In genomic region chr7:155198901-155199845, GRCh38 we compare ENCODE assay signal across 10 cellular contexts.
DNase-seq lines count a peak whose midpoint lies in the region; ATAC-seq and TF ChIP-seq lines count a peak whose summit lies in the region.
"Had no signal": no experiment of that assay in that cellular context is flagged by ENCODE, and none has a peak within 500 bp of the region (broad histone marks: within the 10 kb centered on the region; RNA-seq: fewer than 3 reads in every experiment).

No MANE protein-coding gene starts in this region.

- H3K9me3 ChIP-seq in transverse colon = peaks cover 5 to 17% of the 10 kb centered on the region in 2 donors
- no peaks in the 10 kb centered on the region for H3K9me3 ChIP-seq in thyroid gland

- H3K27ac ChIP-seq in transverse colon (no peak overlapping the region), thyroid gland (no peak overlapping the region)

- TF ChIP-seq EP300 in transverse colon (IDR thresholded peaks at IDR 0.05; ENCODE audit: low read depth) = no peak

- peak overlapping the region; percentile 77 for H3K27ac Mint-ChIP-seq in activated CD4-positive, alpha-beta memory T cell treated with anti-CD3 and anti-CD28 coated beads for 36 hours
- H3K27ac Mint-ChIP-seq: memory B cell had no signal

- no peaks in the 10 kb centered on the region for H3K27me3 Mint-ChIP-seq in activated CD4-positive, alpha-beta memory T cell treated with anti-CD3 and anti-CD28 coated beads for 36 hours
- H3K27me3 Mint-ChIP-seq: memory B cell had no signal

- H3K36me3 Mint-ChIP-seq in activated CD4-positive, alpha-beta memory T cell treated with anti-CD3 and anti-CD28 coated beads for 36 hours = peaks cover 7% of the 10 kb centered on the region
- H3K36me3 Mint-ChIP-seq: memory B cell had no signal

- 40 to 72% methylated on average over 2 to 13 of the region's 13 CpGs for WGBS in transverse colon (ENCODE audit: low coverage in 1 of 2), 2 donors
- 70 to 82% methylated on average over 9 to 13 of the region's 13 CpGs for WGBS in thyroid gland, 2 donors

- H3K36me3 ChIP-seq in transverse colon = no peaks in the 10 kb centered on the region
- H3K36me3 ChIP-seq in thyroid gland = no peaks in the 10 kb centered on the region

- H3K4me1 ChIP-seq in transverse colon = no peaks in the 10 kb centered on the region
- H3K4me1 ChIP-seq in thyroid gland = no peaks in the 10 kb centered on the region

- H3K4me3 ChIP-seq in transverse colon (no peak overlapping the region), thyroid gland (replicated peaks in 1 of 3) (no peak overlapping the region)

- POLR2A ChIA-PET in activated CD4-positive, alpha-beta memory T cell treated with anti-CD3 and anti-CD28 coated beads for 36 hours (lab: Charles Lee) = interaction anchor here (1.0 to 1.3 kb wide), 3 partner anchors 9 to 100 kb away, joined by 3 to 7 read pairs (median 5); partner anchors contain the start of gene INSIG1

- peak; percentile 82 for DNase-seq in activated CD4-positive, alpha-beta memory T cell treated with anti-CD3 and anti-CD28 coated beads for 36 hours
- DNase-seq in renal cortical epithelial cell (ENCODE audit: low read depth) (peak; percentile 97), occipital lobe (lab: John Stamatoyannopoulos, UW) (no peak), amygdala (lab: John Stamatoyannopoulos, UW) (no peak), transverse colon (no peak), thyroid gland (no peak)
- DNase-seq: H7 had no signal

- TF ChIP-seq POLR2A in transverse colon (IDR thresholded peaks at IDR 0.05) (no peak), thyroid gland (IDR thresholded peaks at IDR 0.05) (no peak)

- intact Hi-C loops in activated CD4-positive, alpha-beta memory T cell treated with anti-CD3 and anti-CD28 coated beads for 36 hours (cut with micrococcal nuclease) = no loop called here
- intact Hi-C loops in transverse colon (cut with DNase I; ENCODE audit: low total_unique reads) = no loop called here
- intact Hi-C loops in thyroid gland (cut with DNase I) = no loop called here

- peaks cover 33% of the 10 kb centered on the region for H3K4me1 Mint-ChIP-seq in activated CD4-positive, alpha-beta memory T cell treated with anti-CD3 and anti-CD28 coated beads for 36 hours (ENCODE audit: low read depth)
- H3K4me1 Mint-ChIP-seq: memory B cell had no signal

- H3K9me3 Mint-ChIP-seq in activated CD4-positive, alpha-beta memory T cell treated with anti-CD3 and anti-CD28 coated beads for 36 hours = peaks cover 18% of the 10 kb centered on the region

- ATAC-seq in GM18502 (IDR thresholded peaks at IDR 0.05; ENCODE audit: poor library complexity, unreplicated experiment) (peak; percentile 84), HG02642 (IDR thresholded peaks at IDR 0.05; ENCODE audit: poor library complexity, unreplicated experiment) (peak; percentile 82)

- TF ChIP-seq CTCF in transverse colon (IDR thresholded peaks at IDR 0.05) (no peak), thyroid gland (IDR thresholded peaks at IDR 0.05) (no peak)

- in situ Hi-C loops in transverse colon (cut with MboI; ENCODE audit: low pct_ligation_motif_present in 1 of 4, low pct_unique_long_range_greater_than_20kb in 1 of 4, low sequenced_read_pairs in 3 of 4) = loop anchor here in 2 of 4 donors (25.0 kb wide), 2 partner anchors 138 to 287 kb away; no protein-coding TSS in a partner anchor

- peaks cover 8% of the 10 kb centered on the region for H3K27me3 ChIP-seq in transverse colon
- no peaks in the 10 kb centered on the region for H3K27me3 ChIP-seq in thyroid gland

- CTCF ChIA-PET in activated CD4-positive, alpha-beta memory T cell treated with anti-CD3 and anti-CD28 coated beads for 36 hours (lab: Charles Lee) = interaction anchor here (0.6 to 1.4 kb wide), 4 partner anchors 18 to 271 kb away, joined by 3 to 9 read pairs (median 6); partner anchors contain the start of gene INSIG1

- no peak overlapping the region for H3K4me3 Mint-ChIP-seq in activated CD4-positive, alpha-beta memory T cell treated with anti-CD3 and anti-CD28 coated beads for 36 hours
- H3K4me3 Mint-ChIP-seq: memory B cell had no signal

Comparison
In these comparisons a context has a peak if more than half of its experiments do, and no peak if none do; other contexts are left out.
1. DNase-seq: peak in activated CD4-positive, alpha-beta memory T cell treated with anti-CD3 and anti-CD28 coated beads for 36 hours (single experiment) and renal cortical epithelial cell (single experiment); none in occipital lobe (single experiment), amygdala (0 of 56), transverse colon (single experiment) and thyroid gland (0 of 2).